20 cellular contexts compared by ENCODE assay signal in genomic region chr18:43588838-43589237, GRCh38.
"Had no signal": no experiment of that assay in that cellular context is flagged by ENCODE, and none has a peak within 500 bp of the region (broad histone marks: within the 10 kb centered on the region; RNA-seq: fewer than 3 reads in every experiment).

No MANE protein-coding gene starts in this region.

- H3K9me3 ChIP-seq: ascending aorta, esophagus muscularis mucosa, mucosa of descending colon, ovary, psoas muscle, right lobe of liver, thyroid gland had no signal

- H3K27ac Mint-ChIP-seq: dendritic cell treated with granulocyte-macrophage colony-stimulating factor and Interleukin-4, amounts not matched to agents 40 ng/mL and 50 ng/mL, for 4 days; naive thymus-derived CD4-positive, alpha-beta T cell; T-helper 17 cell had no signal

- H3K27ac ChIP-seq: ascending aorta, esophagus muscularis mucosa, hepatocyte, ovary, psoas muscle, right lobe of liver, thyroid gland, VCaP had no signal

- H3K4me3 Mint-ChIP-seq: dendritic cell treated with granulocyte-macrophage colony-stimulating factor and Interleukin-4, amounts not matched to agents 40 ng/mL and 50 ng/mL, for 4 days; naive thymus-derived CD4-positive, alpha-beta T cell; T-helper 17 cell had no signal

- H3K4me1 ChIP-seq: ascending aorta, esophagus muscularis mucosa, psoas muscle, right lobe of liver, thyroid gland had no signal

- H3K36me3 Mint-ChIP-seq: naive thymus-derived CD4-positive, alpha-beta T cell had no signal

- ATAC-seq: naive thymus-derived CD4-positive, alpha-beta T cell; T-helper 17 cell had no signal

- DNase-seq: activated CD4-positive, CD25-positive, alpha-beta regulatory T cell treated with anti-CD3 and anti-CD28 coated beads, Interleukin-2, amount 50 U/mL, for 72 hours; activated CD8-positive, alpha-beta memory T cell treated with anti-CD3 and anti-CD28 coated beads for 24 hours; activated CD8-positive, alpha-beta memory T cell treated with anti-CD3 and anti-CD28 coated beads, Interleukin-2, amount 50 U/mL, for 48 hours; activated effector memory CD4-positive, alpha-beta T cell treated with anti-CD3 and anti-CD28 coated beads, Interleukin-2, amount 50 U/mL, for 16 hours; activated naive CD4-positive, alpha-beta T cell treated with anti-CD3 and anti-CD28 coated beads, Interleukin-2, amount 50 U/mL, for 16 hours; activated T-cell treated with anti-CD3 and anti-CD28 coated beads, Interleukin-2, amount 50 U/mL, for 48 hours; effector memory CD4-positive, alpha-beta T cell; naive thymus-derived CD4-positive, alpha-beta T cell; ovary; psoas muscle; right lobe of liver; stimulated activated naive CD4-positive, alpha-beta T cell treated with Interleukin-2 at 50 U/mL for 16 hours; T-helper 17 cell; thyroid gland had no signal

- H3K9me3 Mint-ChIP-seq: dendritic cell treated with granulocyte-macrophage colony-stimulating factor and Interleukin-4, amounts not matched to agents 40 ng/mL and 50 ng/mL, for 4 days had no signal

- H3K27me3 ChIP-seq: ascending aorta, esophagus muscularis mucosa, hepatocyte, ovary, right lobe of liver, thyroid gland had no signal

- H3K4me1 Mint-ChIP-seq: naive thymus-derived CD4-positive, alpha-beta T cell had no signal

- H3K27me3 Mint-ChIP-seq: dendritic cell treated with granulocyte-macrophage colony-stimulating factor and Interleukin-4, amounts not matched to agents 40 ng/mL and 50 ng/mL, for 4 days; naive thymus-derived CD4-positive, alpha-beta T cell; T-helper 17 cell had no signal

- H3K4me3 ChIP-seq: ascending aorta, esophagus muscularis mucosa, hepatocyte, mucosa of descending colon, ovary, psoas muscle, right lobe of liver, thyroid gland had no signal

- H3K36me3 ChIP-seq: ascending aorta, esophagus muscularis mucosa, ovary, right lobe of liver, thyroid gland had no signal
